ENCODE assay signal across 16 cellular contexts in the genomic region with DNA sequence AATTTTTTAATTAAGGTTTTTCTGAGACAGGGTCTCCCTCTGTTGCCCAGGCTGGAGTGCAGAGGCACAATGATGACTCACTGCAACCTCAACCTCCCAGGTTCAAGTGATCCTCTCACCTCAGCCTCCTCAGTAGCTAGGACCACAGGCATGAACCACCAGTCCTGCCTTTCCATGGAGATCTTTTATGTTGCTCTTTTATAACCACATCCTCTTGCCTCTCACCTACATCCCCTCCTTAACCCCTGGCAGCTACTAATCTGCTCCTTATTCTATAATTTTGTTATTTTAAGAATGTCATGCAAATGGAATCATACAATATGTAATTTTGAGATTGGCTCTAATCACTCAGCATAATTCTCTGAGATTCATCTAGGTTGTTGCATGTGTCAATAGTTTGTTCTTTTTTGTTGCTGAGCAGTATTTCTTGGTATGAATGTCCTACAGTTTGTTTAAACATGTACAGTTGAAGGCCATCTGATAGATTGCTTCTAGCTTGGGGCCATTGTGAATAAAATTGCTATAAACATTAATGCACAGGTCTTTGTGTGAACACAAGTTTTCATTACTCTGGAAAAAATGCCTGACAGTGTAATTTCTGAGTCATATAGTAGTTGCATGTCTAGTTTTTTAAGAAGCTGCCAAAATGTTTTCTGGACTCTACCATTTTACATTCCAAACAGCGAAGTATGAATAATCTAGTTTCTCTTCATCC.
DNase-seq lines count a peak whose midpoint lies in the region; ATAC-seq and TF ChIP-seq lines count a peak whose summit lies in the region.
"Had no signal": no experiment of that assay in that cellular context is flagged by ENCODE, and none has a peak within 500 bp of the region (broad histone marks: within the 10 kb centered on the region; RNA-seq: fewer than 3 reads in every experiment).

No MANE protein-coding gene starts in this region.

- H3K9me3 ChIP-seq in naive thymus-derived CD4-positive, alpha-beta T cell (ENCODE audit: control insufficient read depth in 2 of 3, low read length in 3 of 3) = no peaks in the 10 kb centered on the region
- no peaks in the 10 kb centered on the region for H3K9me3 ChIP-seq in tibial artery
- H3K9me3 ChIP-seq: SJSA1 had no signal

- no peak overlapping the region for H3K4me3 ChIP-seq in Jurkat, Clone E6-1 (ENCODE audit: low read length)
- no peak overlapping the region for H3K4me3 ChIP-seq in naive thymus-derived CD4-positive, alpha-beta T cell (ENCODE audit: low read length)
- no peak overlapping the region for H3K4me3 ChIP-seq in tibial artery
- H3K4me3 ChIP-seq: dorsolateral prefrontal cortex, SJSA1 had no signal

- CTCF ChIA-PET in activated CD4-positive, alpha-beta T cell treated with anti-CD3 and anti-CD28 coated beads, Interleukin-2, amount 10 ng/mL, durations not matched to agents 7 days and 5 days (lab: Charles Lee) = interaction anchor here (1.2 kb wide), 1 partner anchor 68 kb away, joined by 3 read pairs; no protein-coding TSS in a partner anchor
- CTCF ChIA-PET in naive thymus-derived CD4-positive, alpha-beta T cell (lab: Charles Lee) = no interaction called here

- no peak overlapping the region for H3K27ac ChIP-seq in naive thymus-derived CD4-positive, alpha-beta T cell (ENCODE audit: low read depth, low read length)
- no peak overlapping the region for H3K27ac ChIP-seq in tibial artery
- H3K27ac ChIP-seq: dorsolateral prefrontal cortex, SJSA1 had no signal

- intact Hi-C loops in naive thymus-derived CD4-positive, alpha-beta T cell (cut with micrococcal nuclease) = loop anchor here in 1 of 2 donors (5.0 kb wide), 1 partner anchor 33 kb away; no protein-coding TSS in a partner anchor
- intact Hi-C loops in tibial artery (cut with DNase I; ENCODE audit: low total_unique reads) = no loop called here

- ATAC-seq in naive thymus-derived CD4-positive, alpha-beta T cell = no peak
- ATAC-seq: HepG2; stimulated activated naive B cell treated with anti-CD40 and anti-IgM and Interleukin-4, amounts not matched to agents 10 μg/mL and 1 μg/mL and 100 μg/mL, for 72 hours had no signal

- peaks cover 2% of the 10 kb centered on the region for H3K36me3 Mint-ChIP-seq in activated CD4-positive, alpha-beta T cell treated with anti-CD3 and anti-CD28 coated beads, Interleukin-2, amount 10 ng/mL, durations not matched to agents 7 days and 5 days (ENCODE audit: low read depth)
- H3K36me3 Mint-ChIP-seq in naive thymus-derived CD4-positive, alpha-beta T cell = peaks cover 0 to 10% (median 0%) of the 10 kb centered on the region in 5 donors
- H3K36me3 Mint-ChIP-seq: immature natural killer cell; stimulated activated naive B cell treated with anti-CD40 and anti-IgM and Interleukin-4, amounts not matched to agents 10 μg/mL and 1 μg/mL and 100 μg/mL, for 72 hours had no signal

- H3K27me3 ChIP-seq in naive thymus-derived CD4-positive, alpha-beta T cell (ENCODE audit: control insufficient read depth in 2 of 2, insufficient read depth in 2 of 2, low read length in 2 of 2) = no peaks in the 10 kb centered on the region
- no peaks in the 10 kb centered on the region for H3K27me3 ChIP-seq in tibial artery
- H3K27me3 ChIP-seq: dorsolateral prefrontal cortex, SJSA1 had no signal

- H3K27ac Mint-ChIP-seq in activated CD4-positive, alpha-beta T cell treated with anti-CD3 and anti-CD28 coated beads, Interleukin-2, amount 10 ng/mL, durations not matched to agents 7 days and 5 days = peak overlapping the region; percentile 21
- peak overlapping the region in 8 of 9 donors; percentile 3 to 74 (median 14) for H3K27ac Mint-ChIP-seq in naive thymus-derived CD4-positive, alpha-beta T cell
- H3K27ac Mint-ChIP-seq: stimulated activated naive B cell treated with anti-CD40 and anti-IgM and Interleukin-4, amounts not matched to agents 10 μg/mL and 1 μg/mL and 100 μg/mL, for 72 hours had no signal

- no peaks in the 10 kb centered on the region for H3K27me3 Mint-ChIP-seq in activated CD4-positive, alpha-beta T cell treated with anti-CD3 and anti-CD28 coated beads, Interleukin-2, amount 10 ng/mL, durations not matched to agents 7 days and 5 days
- H3K27me3 Mint-ChIP-seq in naive thymus-derived CD4-positive, alpha-beta T cell = no peaks in the 10 kb centered on the region
- H3K27me3 Mint-ChIP-seq: stimulated activated naive B cell treated with anti-CD40 and anti-IgM and Interleukin-4, amounts not matched to agents 10 μg/mL and 1 μg/mL and 100 μg/mL, for 72 hours had no signal

- H3K9me3 Mint-ChIP-seq in activated CD4-positive, alpha-beta T cell treated with anti-CD3 and anti-CD28 coated beads, Interleukin-2, amount 10 ng/mL, durations not matched to agents 7 days and 5 days = peaks cover 13% of the 10 kb centered on the region
- H3K9me3 Mint-ChIP-seq in naive thymus-derived CD4-positive, alpha-beta T cell = peaks cover 0 to 9% (median 0%) of the 10 kb centered on the region in 11 donors
- H3K9me3 Mint-ChIP-seq: immature natural killer cell had no signal

- DNase-seq in activated CD4-positive, alpha-beta T cell treated with anti-CD3 and anti-CD28 coated beads, Interleukin-2, amount 10 ng/mL, durations not matched to agents 7 days and 5 days = no peak
- no peak for DNase-seq in activated CD4-positive, alpha-beta T cell treated with anti-CD3 and anti-CD28 coated beads, Interleukin-2, amount 50 U/mL, for 1 hour
- peak; percentile 26 for DNase-seq in Jurkat, Clone E6-1 (ENCODE audit: low read depth, low spot score)
- peak; percentile 5 for DNase-seq in astrocyte of the hippocampus (ENCODE audit: low read depth, low spot score)
- peak in 1 of 9 donors; percentile 10 for DNase-seq in naive thymus-derived CD4-positive, alpha-beta T cell
- no peak for DNase-seq in NK-92 treated with Interleukin-12 subunit alpha and Interleukin-12 subunit beta, amount 100 ng/mL, for 24 hours (lab: John Stamatoyannopoulos, UW)
- DNase-seq in tibial artery = no peak
- DNase-seq in effector CD4-positive, alpha-beta T cell = no peak
- DNase-seq: anterior cingulate cortex; dorsolateral prefrontal cortex; foreskin melanocyte; immature natural killer cell; NCI-H2171; stimulated activated naive B cell treated with anti-CD40 and anti-IgM and Interleukin-4, amounts not matched to agents 10 μg/mL and 1 μg/mL and 100 μg/mL, for 72 hours had no signal

- H3K36me3 ChIP-seq in naive thymus-derived CD4-positive, alpha-beta T cell (ENCODE audit: control insufficient read depth in 2 of 3, insufficient read depth in 3 of 3, low read length in 3 of 3) = no peaks in the 10 kb centered on the region
- H3K36me3 ChIP-seq in tibial artery = no peaks in the 10 kb centered on the region
- H3K36me3 ChIP-seq: SJSA1 had no signal

- peaks cover 20% of the 10 kb centered on the region for H3K4me1 Mint-ChIP-seq in activated CD4-positive, alpha-beta T cell treated with anti-CD3 and anti-CD28 coated beads, Interleukin-2, amount 10 ng/mL, durations not matched to agents 7 days and 5 days
- peaks cover 15 to 33% (median 27%) of the 10 kb centered on the region in 7 donors for H3K4me1 Mint-ChIP-seq in naive thymus-derived CD4-positive, alpha-beta T cell

- POLR2A ChIA-PET in activated CD4-positive, alpha-beta T cell treated with anti-CD3 and anti-CD28 coated beads, Interleukin-2, amount 10 ng/mL, durations not matched to agents 7 days and 5 days (lab: Charles Lee) = no interaction called here
- POLR2A ChIA-PET in naive thymus-derived CD4-positive, alpha-beta T cell (lab: Charles Lee) = interaction anchor here (1.1 to 1.4 kb wide), 2 partner anchors 10 to 23 kb away, joined by 3 to 4 read pairs; no protein-coding TSS in a partner anchor

- H3K4me1 ChIP-seq in naive thymus-derived CD4-positive, alpha-beta T cell (ENCODE audit: control insufficient read depth in 2 of 2, insufficient read depth in 2 of 2, low read length in 2 of 2) = peaks cover 5 to 14% of the 10 kb centered on the region in 2 donors
- no peaks in the 10 kb centered on the region for H3K4me1 ChIP-seq in tibial artery
- H3K4me1 ChIP-seq: SJSA1 had no signal

- no peak overlapping the region for H3K4me3 Mint-ChIP-seq in activated CD4-positive, alpha-beta T cell treated with anti-CD3 and anti-CD28 coated beads, Interleukin-2, amount 10 ng/mL, durations not matched to agents 7 days and 5 days
- peak overlapping the region in 3 of 10 donors; percentile 44 to 57 (median 47) for H3K4me3 Mint-ChIP-seq in naive thymus-derived CD4-positive, alpha-beta T cell
- H3K4me3 Mint-ChIP-seq: immature natural killer cell; stimulated activated naive B cell treated with anti-CD40 and anti-IgM and Interleukin-4, amounts not matched to agents 10 μg/mL and 1 μg/mL and 100 μg/mL, for 72 hours had no signal

- TF ChIP-seq CTCF in tibial artery (IDR thresholded peaks at IDR 0.05) = no peak

Comparison
In these comparisons a context has a peak if more than half of its experiments do, and no peak if none do; other contexts are left out.
1. DNase-seq: peak in Jurkat, Clone E6-1 (single experiment) and astrocyte of the hippocampus (single experiment); none in activated CD4-positive, alpha-beta T cell treated with anti-CD3 and anti-CD28 coated beads, Interleukin-2, amount 10 ng/mL, durations not matched to agents 7 days and 5 days (single experiment), activated CD4-positive, alpha-beta T cell treated with anti-CD3 and anti-CD28 coated beads, Interleukin-2, amount 50 U/mL, for 1 hour (single experiment), NK-92 treated with Interleukin-12 subunit alpha and Interleukin-12 subunit beta, amount 100 ng/mL, for 24 hours (single experiment), tibial artery (0 of 2) and effector CD4-positive, alpha-beta T cell (single experiment).